In genomic region chr1:113394863-113395259, GRCh38 we compare ENCODE assay signal across 11 cellular contexts.
"Had no signal": no experiment of that assay in that cellular context is flagged by ENCODE, and none has a peak within 500 bp of the region (broad histone marks: within the 10 kb centered on the region; RNA-seq: fewer than 3 reads in every experiment).

No MANE protein-coding gene starts in this region.

- H3K36me3 ChIP-seq: breast epithelium, left lung, tibial artery had no signal

- DNase-seq: activated naive CD4-positive, alpha-beta T cell treated with Interleukin-2 at 50 U/mL for 16 hours; anterior cingulate cortex; cerebellar nuclear complex; dermis blood vessel endothelial cell; left lung; mesenchymal stem cell; natural killer cell; stimulated activated naive B cell treated with anti-CD40 and anti-IgM and Interleukin-4, amounts not matched to agents 10 μg/mL and 1 μg/mL and 100 μg/mL, for 72 hours; tibial artery had no signal

- H3K4me3 ChIP-seq: breast epithelium, tibial artery had no signal

- H3K27me3 ChIP-seq: breast epithelium, tibial artery had no signal

- FAIRE-seq: keratinocyte had no signal

- H3K4me1 ChIP-seq: breast epithelium had no signal

- H3K9me3 ChIP-seq: breast epithelium, left lung, tibial artery had no signal

- H3K27ac ChIP-seq: breast epithelium, left lung, tibial artery had no signal
